Comparison of ENCODE assay signal across 1 cellular context in genomic region chr12:49894754-49895153, GRCh38.
TF ChIP-seq lines count a peak whose summit lies in the region.

No MANE protein-coding gene starts in this region.

TF ChIP-seq in GM23338, 12 proteins besides CTCF, POLR2A, EP300 and RAD21 (continued from another document):
- TF ChIP-seq ZNF462 (CRISPR knock-in tag; IDR thresholded peaks at IDR 0.05) (no peak), CREB1 (CRISPR knock-in tag; IDR thresholded peaks at IDR 0.05; ENCODE audit: low read depth) (no peak), REST (IDR thresholded peaks at IDR 0.05; ENCODE audit: unreplicated experiment) (no peak), ZNF114 (CRISPR knock-in tag; IDR thresholded peaks at IDR 0.05) (no peak), STAT1 (IDR thresholded peaks at IDR 0.05; ENCODE audit: unreplicated experiment) (no peak), JUNB (IDR thresholded peaks at IDR 0.05; ENCODE audit: unreplicated experiment) (no peak), ZNF331 (CRISPR knock-in tag; IDR thresholded peaks at IDR 0.05; ENCODE audit: low read depth) (no peak), NANOG (IDR thresholded peaks at IDR 0.05; ENCODE audit: borderline replicate concordance) (no peak)
